ENCODE assay signal across 8 cellular contexts in genomic region chr9:129886226-129887174, GRCh38. TPM values are rescaled to one million over a fixed set of nuclear protein-coding genes. Genes with fewer than 3 reads are reported as not detected.
DNase-seq lines count a peak whose midpoint lies in the region; ATAC-seq and TF ChIP-seq lines count a peak whose summit lies in the region.

No MANE protein-coding gene starts in this region.

- no peaks in the 10 kb centered on the region for H3K9me3 ChIP-seq in hepatocyte (ENCODE audit: low read depth)

- H3K4me1 Mint-ChIP-seq in activated T-cell treated with anti-CD3 and anti-CD28 coated beads, Interleukin-2, amount 50 U/mL, for 72 hours (ENCODE audit: low read depth), result peaks cover 72% of the 10 kb centered on the region
- H3K4me1 Mint-ChIP-seq in stimulated activated effector memory CD8-positive, alpha-beta T cell treated with anti-CD3 and anti-CD28 coated beads, Interleukin-12 subunit alpha, Interleukin-12 subunit beta, amount 100 ng/mL, for 72 hours, result peaks cover 78% of the 10 kb centered on the region

- H2AFZ ChIP-seq in hepatocyte, result peak overlapping the region; percentile 83

- H3K4me1 ChIP-seq in hepatocyte (ENCODE audit: insufficient read depth), result peaks cover 29% of the 10 kb centered on the region

- peak overlapping the region; percentile 98 for H3K27ac Mint-ChIP-seq in activated T-cell treated with anti-CD3 and anti-CD28 coated beads, Interleukin-2, amount 50 U/mL, for 72 hours
- peak overlapping the region; percentile 99 for H3K27ac Mint-ChIP-seq in stimulated activated effector memory CD8-positive, alpha-beta T cell treated with anti-CD3 and anti-CD28 coated beads, Interleukin-12 subunit alpha, Interleukin-12 subunit beta, amount 100 ng/mL, for 72 hours

- peaks cover 13 to 25% of the 10 kb centered on the region in 2 donors for H3K36me3 Mint-ChIP-seq in activated T-cell treated with anti-CD3 and anti-CD28 coated beads, Interleukin-2, amount 50 U/mL, for 72 hours (ENCODE audit: insufficient read depth in 2 of 2)
- no peaks in the 10 kb centered on the region for H3K36me3 Mint-ChIP-seq in stimulated activated effector memory CD8-positive, alpha-beta T cell treated with anti-CD3 and anti-CD28 coated beads, Interleukin-12 subunit alpha, Interleukin-12 subunit beta, amount 100 ng/mL, for 72 hours

- no peaks in the 10 kb centered on the region for H3K27me3 Mint-ChIP-seq in activated T-cell treated with anti-CD3 and anti-CD28 coated beads, Interleukin-2, amount 50 U/mL, for 72 hours (ENCODE audit: low read depth)

- no peaks in the 10 kb centered on the region for H3K27me3 ChIP-seq in hepatocyte

- 84% methylated on average over 20 of the region's 20 CpGs for WGBS in hepatocyte (ENCODE audit: low lambda C conversion rate, missing lambda C conversion rate)

- H3K79me2 ChIP-seq in hepatocyte, result no peaks in the 10 kb centered on the region

- H3K4me2 ChIP-seq in hepatocyte, result peak overlapping the region; percentile 80

- TF ChIP-seq CTCF in hepatocyte (IDR thresholded peaks at IDR 0.05; ENCODE audit: poor library complexity), result no peak

- no peaks in the 10 kb centered on the region for H3K9me3 Mint-ChIP-seq in activated T-cell treated with anti-CD3 and anti-CD28 coated beads, Interleukin-2, amount 50 U/mL, for 72 hours
- no peaks in the 10 kb centered on the region for H3K9me3 Mint-ChIP-seq in stimulated activated effector memory CD8-positive, alpha-beta T cell treated with anti-CD3 and anti-CD28 coated beads, Interleukin-12 subunit alpha, Interleukin-12 subunit beta, amount 100 ng/mL, for 72 hours

- H3K36me3 ChIP-seq in hepatocyte (replicated peaks; ENCODE audit: insufficient read depth, low read depth), result no peaks in the 10 kb centered on the region

- peak overlapping the region; percentile 87 for H3K4me3 Mint-ChIP-seq in activated T-cell treated with anti-CD3 and anti-CD28 coated beads, Interleukin-2, amount 50 U/mL, for 72 hours
- peak overlapping the region; percentile 93 for H3K4me3 Mint-ChIP-seq in stimulated activated effector memory CD8-positive, alpha-beta T cell treated with anti-CD3 and anti-CD28 coated beads, Interleukin-12 subunit alpha, Interleukin-12 subunit beta, amount 100 ng/mL, for 72 hours

- no peaks in the 10 kb centered on the region for H3K9me2 ChIP-seq in hepatocyte (replicated peaks; ENCODE audit: insufficient read depth)

- DNase-seq in activated gamma-delta T cell treated with Interleukin-2 at 50 U/mL for 16 hours, result peak; percentile 54
- no peak for DNase-seq in activated gamma-delta T cell (lab: John Stamatoyannopoulos, UW)
- peak; percentile 79 to 81 for DNase-seq in activated T-cell treated with anti-CD3 and anti-CD28 coated beads, Interleukin-2, amount 50 U/mL, for 72 hours
- DNase-seq in hepatocyte (ENCODE audit: low spot score), result no peak
- DNase-seq in stimulated activated effector memory CD8-positive, alpha-beta T cell treated with anti-CD3 and anti-CD28 coated beads, Interleukin-12 subunit alpha, Interleukin-12 subunit beta, amount 100 ng/mL, for 72 hours (ENCODE audit: low spot score in 2 of 2), result peak; percentile 40 to 77

- H4K20me1 ChIP-seq in hepatocyte (ENCODE audit: insufficient read depth, poor library complexity, severe bottlenecking), result no peaks in the 10 kb centered on the region

- H3K4me3 ChIP-seq in hepatocyte, result no peak overlapping the region

- peak overlapping the region; percentile 85 for H3K27ac ChIP-seq in hepatocyte

- peak; percentile 4 to 6 for ATAC-seq in activated T-cell treated with anti-CD3 and anti-CD28 coated beads, Interleukin-2, amount 50 U/mL, for 72 hours (replicated peaks in 1 of 2)
- peak; percentile 1 for ATAC-seq in stimulated activated effector memory CD8-positive, alpha-beta T cell treated with anti-CD3 and anti-CD28 coated beads, Interleukin-12 subunit alpha, Interleukin-12 subunit beta, amount 100 ng/mL, for 72 hours
- no peak for ATAC-seq in GM19395 (IDR thresholded peaks at IDR 0.05; ENCODE audit: unreplicated experiment)
- ATAC-seq in GM18511 (IDR thresholded peaks at IDR 0.05; ENCODE audit: unreplicated experiment), result no peak
- ATAC-seq in HG03139 (IDR thresholded peaks at IDR 0.05; ENCODE audit: unreplicated experiment), result no peak

RNA-seq across cellular contexts. Expression of gene USP20, which starts 51.2 kb away (rescaled TPM):
- total RNA-seq in activated T-cell treated with anti-CD3 and anti-CD28 coated beads, Interleukin-2, amount 50 U/mL, for 72 hours, result 10 to 100 TPM; 74.4 to 77.9 TPM
- 10.6 and 11.2 TPM in 2 replicates for total RNA-seq in hepatocyte
- polyA plus RNA-seq in hepatocyte, result 25.3 and 29.0 TPM in 2 replicates

RNA-seq across cellular contexts. Expression of gene C9orf78, which starts 51.4 kb away (rescaled TPM):
- total RNA-seq in activated T-cell treated with anti-CD3 and anti-CD28 coated beads, Interleukin-2, amount 50 U/mL, for 72 hours, result 10 to 100 TPM; 44.6 to 51.7 TPM
- 43.8 and 48.3 TPM in 2 replicates for total RNA-seq in hepatocyte
- polyA plus RNA-seq in hepatocyte, result 47.9 and 48.6 TPM in 2 replicates

Comparison
In these comparisons a context has a peak if more than half of its experiments do, and no peak if none do; other contexts are left out.
1. DNase-seq: peak in activated gamma-delta T cell treated with Interleukin-2 at 50 U/mL for 16 hours (single experiment), activated T-cell treated with anti-CD3 and anti-CD28 coated beads, Interleukin-2, amount 50 U/mL, for 72 hours (2 of 2) and stimulated activated effector memory CD8-positive, alpha-beta T cell treated with anti-CD3 and anti-CD28 coated beads, Interleukin-12 subunit alpha, Interleukin-12 subunit beta, amount 100 ng/mL, for 72 hours (2 of 2); none in activated gamma-delta T cell (single experiment) and hepatocyte (single experiment).
2. ATAC-seq: peak in activated T-cell treated with anti-CD3 and anti-CD28 coated beads, Interleukin-2, amount 50 U/mL, for 72 hours (2 of 2) and stimulated activated effector memory CD8-positive, alpha-beta T cell treated with anti-CD3 and anti-CD28 coated beads, Interleukin-12 subunit alpha, Interleukin-12 subunit beta, amount 100 ng/mL, for 72 hours (single experiment); none in GM19395 (single experiment), GM18511 (single experiment) and HG03139 (single experiment).